1 cellular context compared by ENCODE assay signal in the genomic region with DNA sequence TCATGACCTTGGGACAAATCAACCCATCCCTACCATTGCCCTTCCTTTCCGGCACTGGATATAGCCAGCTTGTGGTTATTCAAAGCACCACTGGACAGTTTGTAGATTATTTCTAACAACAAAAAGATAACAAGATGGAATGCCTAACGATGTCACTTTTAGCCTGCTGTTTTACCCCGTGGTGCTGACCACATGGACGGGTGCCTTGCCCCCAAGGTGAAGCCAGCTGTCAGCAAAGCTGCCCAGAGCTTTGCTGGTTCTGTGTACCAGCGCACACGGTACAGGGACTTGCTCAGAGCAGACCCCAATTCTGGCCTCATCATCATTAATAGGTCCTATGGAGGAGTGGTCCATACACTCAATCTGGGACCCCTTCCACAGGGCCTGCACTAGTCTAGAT.
TF ChIP-seq lines count a peak whose summit lies in the region.

No MANE protein-coding gene starts in this region.

TF ChIP-seq in IMR-90, 13 proteins besides CTCF, POLR2A, EP300 and RAD21 (continued from another document):
- TF ChIP-seq USF2 (IDR thresholded peaks at IDR 0.05; ENCODE audit: low read depth, low read length) (no peak), SMC3 (IDR thresholded peaks at IDR 0.05; ENCODE audit: low read depth, low read length) (no peak), MAZ (IDR thresholded peaks at IDR 0.05; ENCODE audit: borderline replicate concordance, low read depth, low read length) (no peak), RCOR1 (IDR thresholded peaks at IDR 0.05; ENCODE audit: insufficient replicate concordance, low read length) (no peak), NFE2L2 (IDR thresholded peaks at IDR 0.05; ENCODE audit: low read depth, low read length) (no peak), CHD1 (IDR thresholded peaks at IDR 0.05; ENCODE audit: low read depth, low read length) (no peak), RFX5 (IDR thresholded peaks at IDR 0.05; ENCODE audit: low read depth, low read length) (no peak), BHLHE40 (IDR thresholded peaks at IDR 0.05; ENCODE audit: low read depth, low read length) (no peak), CEBPB (IDR thresholded peaks at IDR 0.05; ENCODE audit: low read depth, low read length) (no peak)
- TF ChIP-seq, protein P1, sequence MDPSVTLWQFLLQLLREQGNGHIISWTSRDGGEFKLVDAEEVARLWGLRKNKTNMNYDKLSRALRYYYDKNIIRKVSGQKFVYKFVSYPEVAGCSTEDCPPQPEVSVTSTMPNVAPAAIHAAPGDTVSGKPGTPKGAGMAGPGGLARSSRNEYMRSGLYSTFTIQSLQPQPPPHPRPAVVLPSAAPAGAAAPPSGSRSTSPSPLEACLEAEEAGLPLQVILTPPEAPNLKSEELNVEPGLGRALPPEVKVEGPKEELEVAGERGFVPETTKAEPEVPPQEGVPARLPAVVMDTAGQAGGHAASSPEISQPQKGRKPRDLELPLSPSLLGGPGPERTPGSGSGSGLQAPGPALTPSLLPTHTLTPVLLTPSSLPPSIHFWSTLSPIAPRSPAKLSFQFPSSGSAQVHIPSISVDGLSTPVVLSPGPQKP (IDR thresholded peaks at IDR 0.05; ENCODE audit: borderline replicate concordance, low read depth, low read length): no peak
